In the genomic region with DNA sequence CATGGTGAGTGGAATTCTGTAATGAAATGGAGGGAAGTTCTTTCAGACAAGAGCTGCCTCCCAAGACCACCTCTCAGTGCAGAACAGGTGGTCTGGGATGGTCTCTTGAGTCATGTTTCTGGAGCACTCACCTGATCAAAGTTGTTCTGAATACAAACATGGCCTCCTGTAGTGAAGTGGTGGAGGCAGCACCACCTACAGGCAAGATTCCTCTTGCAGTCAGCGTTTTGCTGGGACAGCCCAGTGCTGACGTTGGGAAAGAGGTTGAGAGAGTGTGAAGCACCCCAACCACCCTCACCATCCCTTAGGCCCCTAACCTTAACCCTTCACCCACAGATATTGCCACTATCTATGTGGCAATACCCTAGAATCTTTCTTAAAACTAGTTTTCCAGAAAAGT, we compare ENCODE assay signal across 12 cellular contexts.
DNase-seq lines count a peak whose midpoint lies in the region; ATAC-seq and TF ChIP-seq lines count a peak whose summit lies in the region.
"Had no signal": no experiment of that assay in that cellular context is flagged by ENCODE, and none has a peak within 500 bp of the region (broad histone marks: within the 10 kb centered on the region; RNA-seq: fewer than 3 reads in every experiment).

No MANE protein-coding gene starts in this region.

- POLR2A ChIA-PET in WTC11 (lab: Charles Lee), result no interaction called here

- no peak overlapping the region for H3K27ac ChIP-seq in esophagus muscularis mucosa (replicated peaks in 1 of 4)
- H3K27ac ChIP-seq: prostate gland had no signal

- intact Hi-C loops in esophagus muscularis mucosa (cut with DNase I), result no loop called here

- no peak for TF ChIP-seq POLR2A in esophagus muscularis mucosa (IDR thresholded peaks at IDR 0.05; ENCODE audit: low read depth)

- no peaks in the 10 kb centered on the region for H3K4me1 ChIP-seq in esophagus muscularis mucosa
- H3K4me1 ChIP-seq: prostate gland had no signal

- H3K27ac Mint-ChIP-seq in WTC11, result no peak overlapping the region
- H3K27ac Mint-ChIP-seq: activated naive CD4-positive, alpha-beta T cell treated with anti-CD3 and anti-CD28 coated beads, Interleukin-2, amount 50 U/mL, for 24 hours had no signal

- H3K9me3 ChIP-seq in esophagus muscularis mucosa, result no peaks in the 10 kb centered on the region
- H3K9me3 ChIP-seq: prostate gland had no signal

- TF ChIP-seq EP300 in esophagus muscularis mucosa (IDR thresholded peaks at IDR 0.05), result no peak

- H3K4me3 Mint-ChIP-seq in WTC11, result no peak overlapping the region
- H3K4me3 Mint-ChIP-seq: activated naive CD4-positive, alpha-beta T cell treated with anti-CD3 and anti-CD28 coated beads, Interleukin-2, amount 50 U/mL, for 24 hours had no signal

- CTCF ChIA-PET in WTC11 (lab: Charles Lee), result interaction anchor here (1.2 kb wide), 1 partner anchor 358 kb away, joined by 3 read pairs; no protein-coding TSS in a partner anchor

- H3K27me3 Mint-ChIP-seq in WTC11 (ENCODE audit: low read depth), result no peaks in the 10 kb centered on the region; the same call in 1 of the 2 replicates
- H3K27me3 Mint-ChIP-seq: activated naive CD4-positive, alpha-beta T cell treated with anti-CD3 and anti-CD28 coated beads, Interleukin-2, amount 50 U/mL, for 24 hours had no signal

- WGBS in esophagus muscularis mucosa, result 57% methylated on average over 1 of the region's 2 CpGs

- peak; percentile 55 for ATAC-seq in WTC11
- ATAC-seq in HG02840 (IDR thresholded peaks at IDR 0.05; ENCODE audit: low FRiP score, unreplicated experiment), result no peak

- H3K27me3 ChIP-seq in GM06990 (replicated peaks; ENCODE audit: control insufficient read depth, insufficient read depth, low read length) (no peaks in the 10 kb centered on the region; the same call in 1 of the 2 replicates), esophagus muscularis mucosa (no peaks in the 10 kb centered on the region)

- H3K4me3 ChIP-seq in GM06990 (replicated peaks; ENCODE audit: low read depth, low read length), result no peak overlapping the region
- no peak overlapping the region for H3K4me3 ChIP-seq in esophagus muscularis mucosa
- H3K4me3 ChIP-seq: prostate gland had no signal

- peaks cover 5% of the 10 kb centered on the region for H3K4me1 Mint-ChIP-seq in WTC11
- H3K4me1 Mint-ChIP-seq: activated naive CD4-positive, alpha-beta T cell treated with anti-CD3 and anti-CD28 coated beads, Interleukin-2, amount 50 U/mL, for 24 hours had no signal

- TF ChIP-seq CTCF in GM06990 (IDR thresholded peaks at IDR 0.05; ENCODE audit: insufficient read depth, low read length, poor library complexity, severe bottlenecking), result peak; percentile 79
- TF ChIP-seq CTCF in WTC11 (IDR thresholded peaks at IDR 0.05), result no peak
- TF ChIP-seq CTCF in esophagus muscularis mucosa (IDR thresholded peaks at IDR 0.05), result no peak

- no peaks in the 10 kb centered on the region for H3K36me3 Mint-ChIP-seq in WTC11
- H3K36me3 Mint-ChIP-seq: activated naive CD4-positive, alpha-beta T cell treated with anti-CD3 and anti-CD28 coated beads, Interleukin-2, amount 50 U/mL, for 24 hours had no signal

- H3K9me3 Mint-ChIP-seq in WTC11, result peaks cover 5% of the 10 kb centered on the region; the same call in 1 of the 2 replicates
- H3K9me3 Mint-ChIP-seq: activated naive CD4-positive, alpha-beta T cell treated with anti-CD3 and anti-CD28 coated beads, Interleukin-2, amount 50 U/mL, for 24 hours had no signal

- no peaks in the 10 kb centered on the region for H3K36me3 ChIP-seq in GM06990 (ENCODE audit: control insufficient read depth, insufficient read depth, low read length)
- H3K36me3 ChIP-seq in esophagus muscularis mucosa, result no peaks in the 10 kb centered on the region
- H3K36me3 ChIP-seq: prostate gland had no signal

- no peak for DNase-seq in GM06990 (ENCODE audit: extremely low read depth, insufficient read length)
- DNase-seq in H4 (ENCODE audit: low spot score), result peak; percentile 20
- peak; percentile 27 for DNase-seq in WTC11 (ENCODE audit: low spot score)
- peak; percentile 45 for DNase-seq in mesenteric fat pad (ENCODE audit: low spot score)
- no peak for DNase-seq in epidermal melanocyte (ENCODE audit: insufficient read length, low spot score)
- no peak for DNase-seq in esophagus muscularis mucosa (ENCODE audit: extremely low spot score)
- no peak for DNase-seq in NCI-H1048 (lab: John Stamatoyannopoulos, UW)
- DNase-seq: kidney glomerular epithelial cell, NCI-H446 had no signal

TF ChIP-seq in WTC11, 78 proteins besides CTCF, POLR2A, EP300 and RAD21:
- TF ChIP-seq IRF2 (CRISPR knock-in tag; IDR thresholded peaks at IDR 0.05; ENCODE audit: borderline replicate concordance, low read depth), result no peak
- TF ChIP-seq ZNF121 (CRISPR knock-in tag; IDR thresholded peaks at IDR 0.05), result peak; percentile 99
- no peak for TF ChIP-seq CBFB (CRISPR knock-in tag; IDR thresholded peaks at IDR 0.05; ENCODE audit: low read depth)
TF ChIP-seq in WTC11: peak in this region for 1.

Comparison
In these comparisons a context has a peak if more than half of its experiments do, and no peak if none do; other contexts are left out.
1. DNase-seq: peak in H4 (single experiment), WTC11 (single experiment) and mesenteric fat pad (single experiment); none in GM06990 (single experiment), epidermal melanocyte (single experiment), esophagus muscularis mucosa (single experiment) and NCI-H1048 (single experiment).